Comparison of ENCODE assay signal across 1 cellular context in genomic region chr5:177425801-177426565, GRCh38.
TF ChIP-seq lines count a peak whose summit lies in the region.

No MANE protein-coding gene starts in this region.

TF ChIP-seq in HEK293, 187 proteins besides CTCF, POLR2A, EP300 and RAD21 (continued from another document and continues in another):
- TF ChIP-seq ZNF280D (tag by site-specific recombination; IDR thresholded peaks at IDR 0.05) (no peak), ZNF76 (tag by site-specific recombination; IDR thresholded peaks at IDR 0.05; ENCODE audit: borderline replicate concordance, low read depth) (no peak), KLF7 (tag by site-specific recombination; IDR thresholded peaks at IDR 0.05; ENCODE audit: borderline replicate concordance) (peak; percentile 96; the same call in 1 of the 2 replicates), ZNF600 (tag by site-specific recombination; IDR thresholded peaks at IDR 0.05) (no peak), PRDM10 (tag by site-specific recombination; IDR thresholded peaks at IDR 0.05) (peak; percentile 80), KLF9 (tag by site-specific recombination; IDR thresholded peaks at IDR 0.05; ENCODE audit: low read depth) (peak; percentile 95), PBX3 (CRISPR knock-in tag; IDR thresholded peaks at IDR 0.05) (peak; percentile 88; the same call in 1 of the 2 replicates), FEZF1 (tag by site-specific recombination; IDR thresholded peaks at IDR 0.05) (no peak), ZNF132 (tag by site-specific recombination; IDR thresholded peaks at IDR 0.05; ENCODE audit: borderline replicate concordance) (no peak), ZNF792 (tag by site-specific recombination; IDR thresholded peaks at IDR 0.05) (no peak), ZNF776 (tag by site-specific recombination; IDR thresholded peaks at IDR 0.05; ENCODE audit: borderline replicate concordance) (no peak), ZNF350 (tag by site-specific recombination; IDR thresholded peaks at IDR 0.05) (no peak), ZNF16 (tag by site-specific recombination; IDR thresholded peaks at IDR 0.05; ENCODE audit: low read depth) (no peak), OVOL3 (tag by site-specific recombination; IDR thresholded peaks at IDR 0.05) (no peak), ZNF580 (tag by site-specific recombination; IDR thresholded peaks at IDR 0.05) (peak; percentile 98), ZSCAN30 (tag by site-specific recombination; IDR thresholded peaks at IDR 0.05) (peak; percentile 85; the same call in 1 of the 2 replicates), ZNF561 (tag by site-specific recombination; IDR thresholded peaks at IDR 0.05; ENCODE audit: borderline replicate concordance) (peak; percentile 86; the same call in 1 of the 2 replicates), ZNF433 (tag by site-specific recombination; IDR thresholded peaks at IDR 0.05; ENCODE audit: low read depth) (no peak), ZNF629 (tag by site-specific recombination; IDR thresholded peaks at IDR 0.05) (peak; percentile 75), ZNF2 (tag by site-specific recombination; IDR thresholded peaks at IDR 0.05) (peak; percentile 68; the same call in 1 of the 2 replicates), ZNF133 (tag by site-specific recombination; IDR thresholded peaks at IDR 0.05) (no peak), ZNF621 (tag by site-specific recombination; IDR thresholded peaks at IDR 0.05) (no peak), ZNF658 (tag by site-specific recombination; IDR thresholded peaks at IDR 0.05) (no peak), BCL6B (tag by site-specific recombination; IDR thresholded peaks at IDR 0.05) (peak; percentile 62; the same call in 1 of the 2 replicates), ZNF140 (tag by site-specific recombination; IDR thresholded peaks at IDR 0.05) (no peak), ZNF157 (tag by site-specific recombination; IDR thresholded peaks at IDR 0.05) (no peak), ZNF449 (tag by site-specific recombination; IDR thresholded peaks at IDR 0.05) (peak; percentile 14; the same call in 1 of the 2 replicates), EGR2 (tag by site-specific recombination; IDR thresholded peaks at IDR 0.05; ENCODE audit: low read depth) (peak; percentile 87), ZNF10 (tag by site-specific recombination; IDR thresholded peaks at IDR 0.05) (no peak), ZNF362 (tag by site-specific recombination; IDR thresholded peaks at IDR 0.05) (no peak), ZSCAN18 (tag by site-specific recombination; IDR thresholded peaks at IDR 0.05) (no peak), ZNF510 (tag by site-specific recombination; IDR thresholded peaks at IDR 0.05; ENCODE audit: insufficient replicate concordance) (no peak), ZSCAN5A (tag by site-specific recombination; IDR thresholded peaks at IDR 0.05) (0 out of 2 replicates have a peak, but pooled peaks have one; percentile 49), YY2 (tag by site-specific recombination; IDR thresholded peaks at IDR 0.05) (no peak), ZNF692 (tag by site-specific recombination; IDR thresholded peaks at IDR 0.05) (peak; percentile 56; the same call in 1 of the 2 replicates), ZNF354C (tag by site-specific recombination; IDR thresholded peaks at IDR 0.05; ENCODE audit: borderline replicate concordance, low read depth) (no peak), SP2 (tag by site-specific recombination; IDR thresholded peaks at IDR 0.05) (peak; percentile 98), GLI4 (tag by site-specific recombination; IDR thresholded peaks at IDR 0.05) (no peak), HOXC10 (CRISPR knock-in tag; IDR thresholded peaks at IDR 0.05) (no peak), ZNF335 (tag by site-specific recombination; conservative IDR thresholded peaks at IDR 0.05) (peak; percentile 73), ZNF585B (tag by site-specific recombination; IDR thresholded peaks at IDR 0.05) (no peak), ZNF302 (tag by site-specific recombination; IDR thresholded peaks at IDR 0.05; ENCODE audit: low read depth) (no peak)
